In the genomic region with DNA sequence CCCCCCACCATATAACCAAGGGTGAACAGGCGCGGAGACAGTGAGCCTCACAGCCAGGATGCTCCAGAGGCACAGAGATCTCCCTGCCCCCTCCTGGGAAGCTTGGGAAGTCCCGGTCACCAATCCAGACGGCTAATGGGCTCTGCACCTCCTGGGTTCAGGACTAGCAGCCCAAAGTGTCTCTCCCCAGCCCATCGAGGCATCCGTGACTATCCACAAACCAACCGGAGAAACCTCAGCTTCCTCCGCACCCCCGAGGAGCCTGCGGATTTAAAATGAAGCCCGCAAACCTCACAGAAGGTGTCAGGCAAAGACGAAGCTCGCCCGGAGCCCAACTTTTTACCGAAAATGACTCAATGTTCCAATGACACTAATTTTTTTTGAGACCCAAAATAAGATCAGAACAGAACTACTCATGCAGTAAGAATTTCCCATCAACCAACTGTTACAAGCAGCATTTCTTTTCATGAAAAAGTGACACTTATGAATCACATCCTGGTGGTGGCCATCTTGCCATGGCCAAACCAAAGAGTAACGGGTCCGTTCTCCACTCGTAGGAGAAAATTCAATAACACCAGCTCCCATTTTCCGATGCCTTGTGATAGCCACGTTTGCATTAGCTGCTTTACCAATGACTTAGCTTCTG, we compare ENCODE assay signal across 7 cellular contexts. TPM values are rescaled to one million over a fixed set of nuclear protein-coding genes. Genes with fewer than 3 reads are reported as not detected.
A peak's percentile ranks its signal among the peaks of the same experiment; 100 is the strongest.
DNase-seq lines count a peak whose midpoint lies in the region; ATAC-seq and TF ChIP-seq lines count a peak whose summit lies in the region.

No MANE protein-coding gene starts in this region.

- no peaks in the 10 kb centered on the region for H3K79me2 ChIP-seq in GM23248 (ENCODE audit: insufficient read depth)
- H3K79me2 ChIP-seq in smooth muscle cell (ENCODE audit: low read depth), result peaks cover 85% of the 10 kb centered on the region

- DNase-seq in GM23248 (peak; percentile 38), RPMI8226 (peak; percentile 40), epithelial cell of prostate (ENCODE audit: low read depth, low spot score) (no peak), smooth muscle cell (lab: John Stamatoyannopoulos, UW; ENCODE audit: unreplicated experiment) (no peak), posterior cingulate gyrus (no peak), medulla oblongata (ENCODE audit: extremely low spot score) (no peak)

- in situ Hi-C loops in GM23248 (cut with MboI), result no loop called here

- no peaks in the 10 kb centered on the region for H3K36me3 ChIP-seq in GM23248 (ENCODE audit: low read depth)
- no peaks in the 10 kb centered on the region for H3K36me3 ChIP-seq in smooth muscle cell (ENCODE audit: low read depth)

- H3K9me3 ChIP-seq in GM23248 (ENCODE audit: low read depth) (no peaks in the 10 kb centered on the region), smooth muscle cell (replicated peaks; ENCODE audit: low read depth) (no peaks in the 10 kb centered on the region)

- H3K4me1 ChIP-seq in GM23248 (ENCODE audit: insufficient read depth), result 0 out of 2 replicates have a peak, but pooled peaks cover 7% of the 10 kb centered on the region
- H3K4me1 ChIP-seq in smooth muscle cell (ENCODE audit: low read depth), result peaks cover 26% of the 10 kb centered on the region

- H3K27ac ChIP-seq in GM23248 (no peak overlapping the region), epithelial cell of prostate (peak overlapping the region; percentile 80), smooth muscle cell (ENCODE audit: low read depth) (peak overlapping the region; percentile 77)

- H4K20me1 ChIP-seq in GM23248 (ENCODE audit: insufficient read depth) (no peaks in the 10 kb centered on the region), smooth muscle cell (ENCODE audit: low read depth) (peaks cover 91% of the 10 kb centered on the region)

- no peak overlapping the region for H2AFZ ChIP-seq in GM23248
- no peak overlapping the region for H2AFZ ChIP-seq in smooth muscle cell (ENCODE audit: low read depth)

- H3K9me2 ChIP-seq in GM23248 (ENCODE audit: insufficient read depth), result no peaks in the 10 kb centered on the region

- H3F3A ChIP-seq in GM23248 (ENCODE audit: insufficient read depth), result no peaks in the 10 kb centered on the region
- H3F3A ChIP-seq in smooth muscle cell (ENCODE audit: low read depth), result peaks cover 4% of the 10 kb centered on the region

- H3K4me2 ChIP-seq in GM23248 (ENCODE audit: unreplicated experiment) (no peak overlapping the region), smooth muscle cell (peak overlapping the region; percentile 57)

- intact Hi-C loops in posterior cingulate gyrus (cut with DNase I), result no loop called here

- H3K4me3 ChIP-seq in GM23248 (no peak overlapping the region), smooth muscle cell (no peak overlapping the region)

- TF ChIP-seq CTCF in smooth muscle cell (IDR thresholded peaks at IDR 0.05; ENCODE audit: borderline replicate concordance, insufficient read depth, poor library complexity, severe bottlenecking), result no peak

- no peak for ATAC-seq in HG03280 (IDR thresholded peaks at IDR 0.05; ENCODE audit: unreplicated experiment)

- H3K27me3 ChIP-seq in GM23248 (replicated peaks; ENCODE audit: insufficient read depth) (no peaks in the 10 kb centered on the region), smooth muscle cell (ENCODE audit: low read depth) (no peaks in the 10 kb centered on the region)

- H3K9ac ChIP-seq in GM23248 (no peak overlapping the region), smooth muscle cell (ENCODE audit: low read depth) (peak overlapping the region; percentile 26)

- 81 to 83% methylated on average over 20 of the region's 20 CpGs for WGBS in GM23248 (ENCODE audit: low coverage in 1 of 2, low lambda C conversion rate in 2 of 2, missing lambda C conversion rate in 2 of 2), 2 experiments
- 70% methylated on average over 20 of the region's 20 CpGs for WGBS in smooth muscle cell (ENCODE audit: low lambda C conversion rate)

RNA-seq across cellular contexts. Expression of a gene that starts 6.0 kb away (rescaled TPM):
- 8.4 and 9.4 TPM in 2 replicates for total RNA-seq in GM23248 (2014; rRNA removed; shearing (Covaris generic))
- polyA plus RNA-seq in GM23248 (2016; fragmentation: Nextera tagmentation; extraction: Ambion mirVana) (4.7 and 5.1 TPM in 2 replicates), smooth muscle cell (32.0 and 33.7 TPM in 2 replicates)
- total RNA-seq in smooth muscle cell, result 68.1 and 97.2 TPM in 2 replicates

Comparison
In these comparisons a context has a peak if more than half of its experiments do, and no peak if none do; other contexts are left out.
1. DNase-seq: peak in GM23248 (single experiment) and RPMI8226 (single experiment); none in epithelial cell of prostate (single experiment), smooth muscle cell (single experiment), posterior cingulate gyrus (0 of 10) and medulla oblongata (single experiment).